ENCODE assay signal across 3 cellular contexts in the genomic region with DNA sequence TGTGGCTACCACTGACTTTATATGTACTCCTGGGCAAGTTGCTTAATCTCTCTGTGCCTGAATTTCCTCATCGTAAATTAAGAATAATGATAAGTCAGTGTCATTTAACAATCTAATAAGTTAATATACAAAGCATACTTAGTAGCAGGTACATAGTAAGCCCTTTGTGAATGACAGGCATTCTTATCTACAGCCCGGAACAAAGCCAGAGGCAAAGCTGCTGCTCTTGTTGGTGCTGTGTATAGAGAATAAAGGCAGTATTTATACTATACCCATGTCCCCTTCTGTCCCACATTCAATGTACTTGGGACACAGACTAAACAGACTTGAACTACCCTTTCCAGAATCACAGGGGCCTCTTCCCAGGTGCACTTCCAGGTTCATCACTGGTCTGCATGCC.
"Had no signal": no experiment of that assay in that cellular context is flagged by ENCODE, and none has a peak within 500 bp of the region (broad histone marks: within the 10 kb centered on the region; RNA-seq: fewer than 3 reads in every experiment).

No MANE protein-coding gene starts in this region.

- DNase-seq: GDM1, GF-D8 had no signal

- H3K4me3 ChIP-seq: GM12878 had no signal

- ATAC-seq: GM12878 had no signal
